8 cellular contexts compared by ENCODE assay signal in genomic region chr17:73231841-73232586, GRCh38. TPM values are rescaled to one million over a fixed set of nuclear protein-coding genes. Genes with fewer than 3 reads are reported as not detected.
A peak's percentile ranks its signal among the peaks of the same experiment; 100 is the strongest.
DNase-seq lines count a peak whose midpoint lies in the region; ATAC-seq and TF ChIP-seq lines count a peak whose summit lies in the region.

No MANE protein-coding gene starts in this region.

- TF ChIP-seq CTCF in GM13977 (IDR thresholded peaks at IDR 0.05; ENCODE audit: extremely low read depth, insufficient read depth, missing control alignments) (no peak), left ventricle myocardium inferior (IDR thresholded peaks at IDR 0.05; ENCODE audit: borderline replicate concordance) (peak; percentile 56), progenitor cell of endocrine pancreas (IDR thresholded peaks at IDR 0.05; ENCODE audit: unreplicated experiment) (peak; percentile 23)

- peak overlapping the region; percentile 100 for H3K4me3 ChIP-seq in left ventricle myocardium inferior

- H3K4me1 Mint-ChIP-seq in progenitor cell of endocrine pancreas (ENCODE audit: low read depth), result peaks cover 32% of the 10 kb centered on the region

- peak overlapping the region; percentile 100 for H3K27ac Mint-ChIP-seq in progenitor cell of endocrine pancreas

- H3K36me3 ChIP-seq in left ventricle myocardium inferior, result peaks cover 23% of the 10 kb centered on the region

- peak; percentile 70 for ATAC-seq in HG02870 (IDR thresholded peaks at IDR 0.05; ENCODE audit: unreplicated experiment)

- no peaks in the 10 kb centered on the region for H3K9me3 Mint-ChIP-seq in progenitor cell of endocrine pancreas (ENCODE audit: low read depth)

- peak overlapping the region; percentile 93 for H3K27ac ChIP-seq in left ventricle myocardium inferior (replicated peaks)

- peaks cover 81% of the 10 kb centered on the region for H3K4me1 ChIP-seq in left ventricle myocardium inferior

- no peaks in the 10 kb centered on the region for H3K9me3 ChIP-seq in left ventricle myocardium inferior (replicated peaks)

- intact Hi-C loops in left ventricle myocardium inferior (cut with micrococcal nuclease), result no loop called here

- in situ Hi-C loops in GM13977 (cut with MboI; ENCODE audit: low pct_unique_long_range_greater_than_20kb, low sequenced_read_pairs, unreplicated experiment), result no loop called here

- no peaks in the 10 kb centered on the region for H3K27me3 ChIP-seq in left ventricle myocardium inferior (ENCODE audit: low read depth)

- peaks cover 9% of the 10 kb centered on the region for H3K36me3 Mint-ChIP-seq in progenitor cell of endocrine pancreas (ENCODE audit: insufficient read depth)

- no peaks in the 10 kb centered on the region for H3K27me3 Mint-ChIP-seq in progenitor cell of endocrine pancreas

- peak; percentile 97 for DNase-seq in GM13977 (ENCODE audit: low spot score)
- peak; percentile 92 for DNase-seq in NCI-H146 treated with DMSO at 0.1 percent for 48 hours (lab: John Stamatoyannopoulos, UW; ENCODE audit: unreplicated experiment)
- DNase-seq in T-helper 1 cell, result peak; percentile 92 to 95 (median 94)
- peak; percentile 27 to 98 (median 93) for DNase-seq in amygdala (lab: John Stamatoyannopoulos, UW)
- DNase-seq in left ventricle myocardium inferior, result peak; percentile 97
- peak; percentile 95 for DNase-seq in progenitor cell of endocrine pancreas (ENCODE audit: low spot score, unreplicated experiment)
- DNase-seq in ureter (ENCODE audit: low spot score), result peak; percentile 96

- H3K4me3 Mint-ChIP-seq in progenitor cell of endocrine pancreas (ENCODE audit: low read depth), result peak overlapping the region; percentile 97

RNA-seq across cellular contexts. Expression of gene CPSF4L, which starts 29.7 kb away (rescaled TPM):
- not detected for total RNA-seq in left ventricle myocardium inferior
- total RNA-seq in progenitor cell of endocrine pancreas, result 0.33 TPM in 1 of 2 replicates, not detected in the other
- not detected for total RNA-seq in ureter

RNA-seq across cellular contexts. Expression of gene COG1, which starts 39.2 kb away (rescaled TPM):
- total RNA-seq in left ventricle myocardium inferior (44.7 TPM), progenitor cell of endocrine pancreas (50.5 and 54.5 TPM in 2 replicates), ureter (47.1 TPM)

Comparison
In these comparisons a context has a peak if more than half of its experiments do, and no peak if none do; other contexts are left out.
1. Peak in every context shown above with its lines: DNase-seq, ATAC-seq, H3K4me3 ChIP-seq and H3K27ac ChIP-seq.